ENCODE assay signal across 20 cellular contexts in the genomic region with DNA sequence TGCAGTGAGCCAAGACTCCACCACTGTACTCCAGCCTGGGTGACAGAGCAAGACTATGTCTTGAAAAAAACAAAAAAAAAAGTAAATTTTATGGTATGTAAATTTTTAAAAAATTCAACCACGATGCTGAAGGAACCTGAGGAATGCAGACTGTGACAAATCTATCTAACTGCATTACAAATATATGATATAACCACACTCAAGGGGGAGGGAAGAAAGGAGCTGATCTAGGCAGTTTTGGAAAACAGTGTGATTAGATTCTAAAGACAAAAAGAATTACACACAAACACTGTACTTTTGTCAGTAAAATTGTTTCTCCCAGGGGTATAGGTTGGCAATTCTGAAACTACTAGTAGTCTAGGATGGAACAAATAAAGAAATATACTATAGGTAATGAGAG.
"Had no signal": no experiment of that assay in that cellular context is flagged by ENCODE, and none has a peak within 500 bp of the region (broad histone marks: within the 10 kb centered on the region; RNA-seq: fewer than 3 reads in every experiment).

No MANE protein-coding gene starts in this region.

- ATAC-seq: activated CD8-positive, alpha-beta T cell treated with anti-CD3 and anti-CD28 coated beads, Interleukin-2, amount 10 ng/mL, durations not matched to agents 7 days and 5 days; left cardiac atrium; natural killer cell; stimulated activated naive B cell treated with anti-CD40 and anti-IgM and Interleukin-4, amounts not matched to agents 10 μg/mL and 1 μg/mL and 100 μg/mL, for 72 hours had no signal

- H3K9me3 Mint-ChIP-seq: activated naive CD4-positive, alpha-beta T cell treated with anti-CD3 and anti-CD28 coated beads, Interleukin-2, amount 50 U/mL, for 24 hours; natural killer cell; stimulated activated naive B cell treated with anti-CD40 and anti-IgM and Interleukin-4, amounts not matched to agents 10 μg/mL and 1 μg/mL and 100 μg/mL, for 72 hours had no signal

- H3K4me3 Mint-ChIP-seq: activated CD8-positive, alpha-beta T cell treated with anti-CD3 and anti-CD28 coated beads, Interleukin-2, amount 10 ng/mL, durations not matched to agents 7 days and 5 days; activated naive CD4-positive, alpha-beta T cell treated with anti-CD3 and anti-CD28 coated beads, Interleukin-2, amount 50 U/mL, for 24 hours; natural killer cell; stimulated activated naive B cell treated with anti-CD40 and anti-IgM and Interleukin-4, amounts not matched to agents 10 μg/mL and 1 μg/mL and 100 μg/mL, for 72 hours had no signal

- H3K27ac Mint-ChIP-seq: activated CD8-positive, alpha-beta T cell treated with anti-CD3 and anti-CD28 coated beads, Interleukin-2, amount 10 ng/mL, durations not matched to agents 7 days and 5 days; activated naive CD4-positive, alpha-beta T cell treated with anti-CD3 and anti-CD28 coated beads, Interleukin-2, amount 50 U/mL, for 24 hours; natural killer cell; stimulated activated naive B cell treated with anti-CD40 and anti-IgM and Interleukin-4, amounts not matched to agents 10 μg/mL and 1 μg/mL and 100 μg/mL, for 72 hours had no signal

- DNase-seq: activated CD4-positive, alpha-beta T cell treated with anti-CD3 and anti-CD28 coated beads for 1 hour; activated CD4-positive, alpha-beta T cell treated with anti-CD3 and anti-CD28 coated beads, Interleukin-2, amount 50 U/mL, for 1 hour; activated CD8-positive, alpha-beta T cell treated with anti-CD3 and anti-CD28 coated beads, Interleukin-2, amount 10 ng/mL, durations not matched to agents 7 days and 5 days; activated gamma-delta T cell treated with Interleukin-2 at 50 U/mL for 16 hours; dermis blood vessel endothelial cell; effector CD8-positive, alpha-beta T cell; erythroblast; foreskin fibroblast; hypothalamus; left cardiac atrium; midbrain; natural killer cell; stimulated activated CD4-positive, alpha-beta T cell treated with anti-CD3 and anti-CD28 coated beads, Interleukin-2, amount 100 ng/mL, for 48 hours; stimulated activated CD8-positive, alpha-beta memory T cell treated with anti-CD3 and anti-CD28 coated beads, Interleukin-4, amount 100 ng/mL, for 48 hours; stimulated activated naive B cell treated with anti-CD40 and anti-IgM and Interleukin-4, amounts not matched to agents 10 μg/mL and 1 μg/mL and 100 μg/mL, for 72 hours; T-helper 9 cell; testis; upper lobe of left lung had no signal

- H3K27ac ChIP-seq: ascending aorta, testis, upper lobe of left lung had no signal

- H3K27me3 ChIP-seq: ascending aorta, testis, upper lobe of left lung had no signal

- H3K9me3 ChIP-seq: ascending aorta, testis, upper lobe of left lung had no signal

- H3K4me1 ChIP-seq: ascending aorta, testis, upper lobe of left lung had no signal

- H3K4me3 ChIP-seq: ascending aorta, testis, upper lobe of left lung had no signal

- H3K27me3 Mint-ChIP-seq: activated naive CD4-positive, alpha-beta T cell treated with anti-CD3 and anti-CD28 coated beads, Interleukin-2, amount 50 U/mL, for 24 hours; stimulated activated naive B cell treated with anti-CD40 and anti-IgM and Interleukin-4, amounts not matched to agents 10 μg/mL and 1 μg/mL and 100 μg/mL, for 72 hours had no signal
